2 cellular contexts compared by ENCODE assay signal in genomic region chr4:163161536-163162205, GRCh38.
TF ChIP-seq lines count a peak whose summit lies in the region.

No MANE protein-coding gene starts in this region.

TF ChIP-seq in HCT116, 20 proteins besides CTCF, POLR2A, EP300 and RAD21:
- TF ChIP-seq CBX3 (IDR thresholded peaks at IDR 0.05; ENCODE audit: low read depth) (no peak), YY1 (IDR thresholded peaks at IDR 0.05; ENCODE audit: extremely low read depth, insufficient replicate concordance, low read depth, low read length) (no peak), ZNF274 (IDR thresholded peaks at IDR 0.05; ENCODE audit: low read depth, low read length) (no peak), MAX (IDR thresholded peaks at IDR 0.05) (no peak), JUND (IDR thresholded peaks at IDR 0.05) (no peak), SIN3A (IDR thresholded peaks at IDR 0.05; ENCODE audit: low read depth) (no peak), ATF3 (IDR thresholded peaks at IDR 0.05) (no peak), EZH2phosphoT487 (IDR thresholded peaks at IDR 0.05; ENCODE audit: borderline replicate concordance) (no peak), FOSL1 (IDR thresholded peaks at IDR 0.05; ENCODE audit: low read depth) (no peak), SP1 (IDR thresholded peaks at IDR 0.05; ENCODE audit: low read depth) (no peak), SRF (IDR thresholded peaks at IDR 0.05; ENCODE audit: low read depth) (no peak), ZBTB33 (IDR thresholded peaks at IDR 0.05; ENCODE audit: extremely low read depth, insufficient replicate concordance, low read length) (no peak)

TF ChIP-seq in GM12878, 131 proteins besides CTCF, POLR2A, EP300 and RAD21:
- TF ChIP-seq HCFC1 (IDR thresholded peaks at IDR 0.05; ENCODE audit: low read length) (no peak), NBN (IDR thresholded peaks at IDR 0.05) (no peak), PAX5 (IDR thresholded peaks at IDR 0.05; ENCODE audit: borderline replicate concordance, low read depth, low read length) (no peak), SREBF1 (IDR thresholded peaks at IDR 0.05; ENCODE audit: low read length) (no peak)
